In genomic region chr6:22804620-22805271, GRCh38 we compare ENCODE assay signal across 27 cellular contexts.
DNase-seq lines count a peak whose midpoint lies in the region; ATAC-seq, FAIRE-seq and TF ChIP-seq lines count a peak whose summit lies in the region.
"Had no signal": no experiment of that assay in that cellular context is flagged by ENCODE, and none has a peak within 500 bp of the region (broad histone marks: within the 10 kb centered on the region; RNA-seq: fewer than 3 reads in every experiment).

No MANE protein-coding gene starts in this region.

- no peaks in the 10 kb centered on the region for H3K27me3 Mint-ChIP-seq in CD8-positive, alpha-beta T cell (ENCODE audit: low read depth)
- H3K27me3 Mint-ChIP-seq: CD8-positive, alpha-beta memory T cell had no signal

- POLR2A ChIA-PET in CD8-positive, alpha-beta T cell (lab: Charles Lee) = no interaction called here

- no peak overlapping the region for H3K4me2 ChIP-seq in smooth muscle cell
- H3K4me2 ChIP-seq: GM23338 had no signal

- H3K36me3 ChIP-seq in smooth muscle cell (ENCODE audit: low read depth) = no peaks in the 10 kb centered on the region
- H3K36me3 ChIP-seq in CD8-positive, alpha-beta T cell (ENCODE audit: insufficient read depth, low read length) = no peaks in the 10 kb centered on the region
- H3K36me3 ChIP-seq: HAP-1, SJSA1 had no signal

- no peaks in the 10 kb centered on the region for H4K20me1 ChIP-seq in smooth muscle cell (ENCODE audit: low read depth)

- no peaks in the 10 kb centered on the region for H3K27me3 ChIP-seq in smooth muscle cell (ENCODE audit: low read depth)
- H3K27me3 ChIP-seq in CD8-positive, alpha-beta T cell (ENCODE audit: insufficient read depth, low read length) = no peaks in the 10 kb centered on the region
- H3K27me3 ChIP-seq: SJSA1 had no signal

- no peaks in the 10 kb centered on the region for H3K79me2 ChIP-seq in smooth muscle cell (ENCODE audit: low read depth)

- no peak overlapping the region for H3K4me3 Mint-ChIP-seq in CD8-positive, alpha-beta T cell
- H3K4me3 Mint-ChIP-seq: CD8-positive, alpha-beta memory T cell; GM23338 had no signal

- no peak for FAIRE-seq in RCC 7860 (lab: Jason Lieb, UNC)
- FAIRE-seq: G401.6, GM12892 had no signal

- peak overlapping the region; percentile 70 for H2AFZ ChIP-seq in smooth muscle cell (ENCODE audit: low read depth)
- H2AFZ ChIP-seq: GM23338 had no signal

- DNase-seq in AG20443 (ENCODE audit: low spot score) = peak; percentile 17
- peak; percentile 22 for DNase-seq in amniotic epithelial cell (ENCODE audit: low read depth)
- peak; percentile 62 for DNase-seq in foreskin melanocyte
- no peak for DNase-seq in smooth muscle cell (lab: John Stamatoyannopoulos, UW; ENCODE audit: unreplicated experiment)
- DNase-seq in ureter (ENCODE audit: low spot score) = no peak
- DNase-seq in RCC 7860 (ENCODE audit: low spot score) = no peak
- no peak for DNase-seq in CD8-positive, alpha-beta T cell
- DNase-seq: AML-193; C1 segment of cervical spinal cord; Calu3; CD8-positive, alpha-beta memory T cell; KBM-7; NCI-H1092 treated with DMSO at 0.1 percent for 48 hours; NCI-H146; NCI-H2029 treated with DMSO at 0.1 percent for 48 hours; NCI-H2171; NCI-H345; NCI-H524; NCI-H774; OCI-M1 had no signal

- no peaks in the 10 kb centered on the region for H3K36me3 Mint-ChIP-seq in CD8-positive, alpha-beta T cell
- H3K36me3 Mint-ChIP-seq: CD8-positive, alpha-beta memory T cell had no signal

- intact Hi-C loops in CD8-positive, alpha-beta T cell (cut with DNase I, micrococcal nuclease) = no loop called here

- TF ChIP-seq CTCF in smooth muscle cell (IDR thresholded peaks at IDR 0.05; ENCODE audit: borderline replicate concordance, insufficient read depth, poor library complexity, severe bottlenecking) = no peak
- TF ChIP-seq CTCF in CD8-positive, alpha-beta T cell (IDR thresholded peaks at IDR 0.05) = no peak

- H3K9ac ChIP-seq in smooth muscle cell (ENCODE audit: low read depth) = no peak overlapping the region

- no peaks in the 10 kb centered on the region for H3F3A ChIP-seq in smooth muscle cell (ENCODE audit: low read depth)

- H3K4me3 ChIP-seq in smooth muscle cell = no peak overlapping the region
- H3K4me3 ChIP-seq in CD8-positive, alpha-beta T cell (ENCODE audit: low read depth, low read length) = no peak overlapping the region
- H3K4me3 ChIP-seq: GM23338, HAP-1, SJSA1 had no signal

- no peaks in the 10 kb centered on the region for H3K4me1 Mint-ChIP-seq in CD8-positive, alpha-beta T cell (ENCODE audit: low read depth)
- H3K4me1 Mint-ChIP-seq: CD8-positive, alpha-beta memory T cell had no signal

- H3K27ac ChIP-seq in smooth muscle cell (ENCODE audit: low read depth) = no peak overlapping the region
- H3K27ac ChIP-seq in CD8-positive, alpha-beta T cell (ENCODE audit: low read depth, low read length) = no peak overlapping the region
- H3K27ac ChIP-seq: HL-60, SJSA1 had no signal

- H3K9me3 ChIP-seq in smooth muscle cell (replicated peaks; ENCODE audit: low read depth) = no peaks in the 10 kb centered on the region
- no peaks in the 10 kb centered on the region for H3K9me3 ChIP-seq in CD8-positive, alpha-beta T cell (ENCODE audit: low read length)
- H3K9me3 ChIP-seq: HAP-1, SJSA1 had no signal

- H3K9me3 Mint-ChIP-seq in CD8-positive, alpha-beta T cell = no peaks in the 10 kb centered on the region
- H3K9me3 Mint-ChIP-seq: GM23338 had no signal

- WGBS in smooth muscle cell (ENCODE audit: low lambda C conversion rate) = 68% methylated on average over 5 of the region's 6 CpGs

- no peaks in the 10 kb centered on the region for H3K4me1 ChIP-seq in smooth muscle cell (ENCODE audit: low read depth)
- no peaks in the 10 kb centered on the region for H3K4me1 ChIP-seq in CD8-positive, alpha-beta T cell (ENCODE audit: insufficient read depth, low read length)
- H3K4me1 ChIP-seq: SJSA1 had no signal

- no peak for ATAC-seq in CD8-positive, alpha-beta T cell
- ATAC-seq: GM23338, Right ventricle myocardium inferior had no signal

- CTCF ChIA-PET in CD8-positive, alpha-beta T cell (lab: Charles Lee) = no interaction called here

- H3K27ac Mint-ChIP-seq in CD8-positive, alpha-beta T cell = no peak overlapping the region
- H3K27ac Mint-ChIP-seq: CD8-positive, alpha-beta memory T cell; GM23338 had no signal

Comparison
In these comparisons a context has a peak if more than half of its experiments do, and no peak if none do; other contexts are left out.
1. DNase-seq: peak in AG20443 (single experiment), amniotic epithelial cell (single experiment) and foreskin melanocyte (single experiment); none in smooth muscle cell (single experiment), ureter (single experiment), RCC 7860 (single experiment) and CD8-positive, alpha-beta T cell (0 of 7).